In genomic region chr22:26589367-26589844, GRCh38 we compare ENCODE assay signal across 1 cellular context.
TF ChIP-seq lines count a peak whose summit lies in the region.

No MANE protein-coding gene starts in this region.

TF ChIP-seq in HCT116, 20 proteins besides CTCF, POLR2A, EP300 and RAD21:
- TF ChIP-seq ZBTB33 (IDR thresholded peaks at IDR 0.05; ENCODE audit: extremely low read depth, insufficient replicate concordance, low read length) = no peak
- no peak for TF ChIP-seq EGR1 (IDR thresholded peaks at IDR 0.05; ENCODE audit: low read depth)
- no peak for TF ChIP-seq JUND (IDR thresholded peaks at IDR 0.05)
- TF ChIP-seq MAX (IDR thresholded peaks at IDR 0.05) = no peak
- TF ChIP-seq CBX3 (IDR thresholded peaks at IDR 0.05; ENCODE audit: low read depth) = no peak
- TF ChIP-seq YY1 (IDR thresholded peaks at IDR 0.05; ENCODE audit: extremely low read depth, insufficient replicate concordance, low read depth, low read length) = no peak
- no peak for TF ChIP-seq SP1 (IDR thresholded peaks at IDR 0.05; ENCODE audit: low read depth)
